9 cellular contexts compared by ENCODE assay signal in genomic region chr12:68538722-68539614, GRCh38.
DNase-seq lines count a peak whose midpoint lies in the region; ATAC-seq and TF ChIP-seq lines count a peak whose summit lies in the region.
"Had no signal": no experiment of that assay in that cellular context is flagged by ENCODE, and none has a peak within 500 bp of the region (broad histone marks: within the 10 kb centered on the region; RNA-seq: fewer than 3 reads in every experiment).

No MANE protein-coding gene starts in this region.

- H3K4me1 Mint-ChIP-seq in activated CD8-positive, alpha-beta memory T cell treated with anti-CD3 and anti-CD28 coated beads, Interleukin-2, amount 10 ng/mL, durations not matched to agents 7 days and 5 days: peaks cover 37% of the 10 kb centered on the region

- H3K9me3 Mint-ChIP-seq in activated CD8-positive, alpha-beta memory T cell treated with anti-CD3 and anti-CD28 coated beads, Interleukin-2, amount 10 ng/mL, durations not matched to agents 7 days and 5 days (ENCODE audit: low read depth): peaks cover 5% of the 10 kb centered on the region

- no peak overlapping the region for H3K4me3 Mint-ChIP-seq in activated CD8-positive, alpha-beta memory T cell treated with anti-CD3 and anti-CD28 coated beads, Interleukin-2, amount 10 ng/mL, durations not matched to agents 7 days and 5 days

- H3K27me3 ChIP-seq in adrenal gland: no peaks in the 10 kb centered on the region

- no peak for TF ChIP-seq CTCF in adrenal gland (IDR thresholded peaks at IDR 0.05)

- intact Hi-C loops in adrenal gland (cut with DNase I): no loop called here

- peak overlapping the region in 1 of 4 donors; percentile 34 for H3K4me3 ChIP-seq in adrenal gland

- ATAC-seq in activated CD8-positive, alpha-beta memory T cell treated with anti-CD3 and anti-CD28 coated beads, Interleukin-2, amount 10 ng/mL, durations not matched to agents 7 days and 5 days: peak; percentile 84
- ATAC-seq in HG02885 (IDR thresholded peaks at IDR 0.05; ENCODE audit: poor library complexity, unreplicated experiment) (no peak), GM21825 (IDR thresholded peaks at IDR 0.05; ENCODE audit: unreplicated experiment) (no peak)

- H3K36me3 ChIP-seq in adrenal gland (replicated peaks in 1 of 2): no peaks in the 10 kb centered on the region

- H3K9me3 ChIP-seq in adrenal gland (replicated peaks in 1 of 3): no peaks in the 10 kb centered on the region

- H3K4me1 ChIP-seq in adrenal gland (replicated peaks in 1 of 2): no peaks in the 10 kb centered on the region

- CTCF ChIA-PET in activated CD8-positive, alpha-beta memory T cell treated with anti-CD3 and anti-CD28 coated beads, Interleukin-2, amount 10 ng/mL, durations not matched to agents 7 days and 5 days (lab: Charles Lee): interaction anchor here (0.9 to 1.6 kb wide), 5 partner anchors 17 to 90 kb away, joined by 3 read pairs; partner anchors contain the start of gene RAP1B

- peaks cover 2% of the 10 kb centered on the region for H3K27me3 Mint-ChIP-seq in activated CD8-positive, alpha-beta memory T cell treated with anti-CD3 and anti-CD28 coated beads, Interleukin-2, amount 10 ng/mL, durations not matched to agents 7 days and 5 days

- H3K27ac ChIP-seq in adrenal gland: peak overlapping the region in 2 of 5 donors; percentile 6 to 77
- H3K27ac ChIP-seq: C4-2B had no signal

- peaks cover 6% of the 10 kb centered on the region for H3K36me3 Mint-ChIP-seq in activated CD8-positive, alpha-beta memory T cell treated with anti-CD3 and anti-CD28 coated beads, Interleukin-2, amount 10 ng/mL, durations not matched to agents 7 days and 5 days

- 40 to 51% (median 44%) methylated on average over 11 of the region's 11 CpGs for WGBS in adrenal gland, 4 donors

- peak; percentile 77 for DNase-seq in activated CD8-positive, alpha-beta memory T cell treated with anti-CD3 and anti-CD28 coated beads, Interleukin-2, amount 10 ng/mL, durations not matched to agents 7 days and 5 days
- no peak for DNase-seq in activated CD8-positive, alpha-beta memory T cell treated with anti-CD3 and anti-CD28 coated beads for 24 hours
- DNase-seq in SIG-M5 treated with dmso at 0.1 percent for 504 hours (lab: John Stamatoyannopoulos, UW; ENCODE audit: unreplicated experiment): peak; percentile 71
- peak in 6 of 7 donors; percentile 27 to 70 (median 42) for DNase-seq in adrenal gland
- DNase-seq in kidney tubule cell (ENCODE audit: low spot score): peak; percentile 19
- peak; percentile 32 to 44 for DNase-seq in stimulated activated CD8-positive, alpha-beta memory T cell treated with anti-CD3 and anti-CD28 coated beads, Interleukin-15, amount 100 ng/mL, for 48 hours (ENCODE audit: low read depth in 2 of 2)

- H3K27ac Mint-ChIP-seq in activated CD8-positive, alpha-beta memory T cell treated with anti-CD3 and anti-CD28 coated beads, Interleukin-2, amount 10 ng/mL, durations not matched to agents 7 days and 5 days: peak overlapping the region; percentile 46

- TF ChIP-seq POLR2A in adrenal gland (IDR thresholded peaks at IDR 0.05): no peak
